Comparison of ENCODE assay signal across 1 cellular context in the genomic region with DNA sequence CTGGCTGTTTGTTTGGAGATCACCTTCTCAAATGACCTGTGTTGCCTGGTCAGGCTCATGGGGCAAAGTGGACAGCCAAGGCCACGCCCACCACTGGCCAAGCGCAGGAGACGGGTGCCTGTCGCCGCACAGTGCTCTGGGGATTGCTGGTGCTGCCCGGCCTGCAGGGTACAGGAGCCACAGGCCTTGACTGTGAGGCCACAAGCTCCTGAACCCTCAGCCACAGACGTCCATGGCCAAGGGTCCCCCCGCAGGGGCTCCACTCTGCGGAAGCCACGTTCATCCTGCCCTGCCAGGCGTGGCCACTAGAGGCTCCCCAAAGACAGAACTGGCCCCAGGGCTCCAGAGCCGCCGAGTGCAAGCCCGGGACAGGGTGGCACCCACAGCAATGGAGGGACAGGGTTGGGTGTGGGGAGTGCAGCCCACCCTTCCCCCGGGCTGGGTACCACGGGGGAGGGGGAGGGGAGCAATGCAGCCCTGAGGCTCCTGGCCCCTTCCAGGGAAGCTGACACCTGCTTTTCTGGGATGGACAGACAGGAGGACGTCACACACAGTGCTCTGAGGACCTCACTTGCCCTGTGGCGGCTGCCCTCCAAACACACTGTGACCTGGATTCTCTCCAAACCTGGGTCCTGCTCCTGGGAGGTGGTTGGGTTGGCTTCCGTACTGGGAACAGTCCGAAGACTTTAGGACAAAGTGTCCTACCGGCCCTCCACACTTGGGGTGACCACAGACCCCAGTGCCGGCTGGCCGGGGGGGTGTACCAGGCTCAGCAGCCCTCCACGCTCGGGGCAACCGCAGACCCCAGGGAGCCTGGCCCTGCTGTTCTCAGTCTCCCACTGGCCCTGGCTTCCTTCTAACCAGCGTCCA.
TF ChIP-seq lines count a peak whose summit lies in the region.

No MANE protein-coding gene starts in this region.

TF ChIP-seq in HepG2, 621 proteins besides CTCF, POLR2A, EP300 and RAD21 (continued from another document and continues in another):
- TF ChIP-seq ZNF256 (CRISPR knock-in tag; conservative IDR thresholded peaks at IDR 0.05): no peak
- 0 out of 2 replicates have a peak, but pooled peaks have one; percentile 36 for TF ChIP-seq HINFP (CRISPR knock-in tag; IDR thresholded peaks at IDR 0.05; ENCODE audit: low read depth)
- TF ChIP-seq GPBP1L1 (CRISPR knock-in tag; IDR thresholded peaks at IDR 0.05): no peak
- no peak for TF ChIP-seq ZBTB3 (CRISPR knock-in tag; IDR thresholded peaks at IDR 0.05; ENCODE audit: borderline replicate concordance, low read depth)
- no peak for TF ChIP-seq ZBTB44 (CRISPR knock-in tag; IDR thresholded peaks at IDR 0.05)
- peak; percentile 42; the same call in 1 of the 2 replicates for TF ChIP-seq ZNF629 (CRISPR knock-in tag; conservative IDR thresholded peaks at IDR 0.05)
- TF ChIP-seq ZNF546 (CRISPR knock-in tag; conservative IDR thresholded peaks at IDR 0.05): no peak; the same call in 1 of the 2 replicates
- no peak for TF ChIP-seq KAT7 (CRISPR knock-in tag; IDR thresholded peaks at IDR 0.05; ENCODE audit: borderline replicate concordance)
- TF ChIP-seq SP5 (CRISPR knock-in tag; IDR thresholded peaks at IDR 0.05; ENCODE audit: borderline replicate concordance, low read depth): peak; percentile 66
- no peak for TF ChIP-seq HCFC1 (IDR thresholded peaks at IDR 0.05; ENCODE audit: low read depth, low read length)
- TF ChIP-seq ZNF691 (CRISPR knock-in tag; IDR thresholded peaks at IDR 0.05; ENCODE audit: borderline replicate concordance, low read depth): peak; percentile 66; the same call in 1 of the 2 replicates
- no peak for TF ChIP-seq REST (IDR thresholded peaks at IDR 0.05; ENCODE audit: borderline replicate concordance in 1 of 2, low read depth in 1 of 2, low read length in 2 of 2)
- TF ChIP-seq, protein P1, sequence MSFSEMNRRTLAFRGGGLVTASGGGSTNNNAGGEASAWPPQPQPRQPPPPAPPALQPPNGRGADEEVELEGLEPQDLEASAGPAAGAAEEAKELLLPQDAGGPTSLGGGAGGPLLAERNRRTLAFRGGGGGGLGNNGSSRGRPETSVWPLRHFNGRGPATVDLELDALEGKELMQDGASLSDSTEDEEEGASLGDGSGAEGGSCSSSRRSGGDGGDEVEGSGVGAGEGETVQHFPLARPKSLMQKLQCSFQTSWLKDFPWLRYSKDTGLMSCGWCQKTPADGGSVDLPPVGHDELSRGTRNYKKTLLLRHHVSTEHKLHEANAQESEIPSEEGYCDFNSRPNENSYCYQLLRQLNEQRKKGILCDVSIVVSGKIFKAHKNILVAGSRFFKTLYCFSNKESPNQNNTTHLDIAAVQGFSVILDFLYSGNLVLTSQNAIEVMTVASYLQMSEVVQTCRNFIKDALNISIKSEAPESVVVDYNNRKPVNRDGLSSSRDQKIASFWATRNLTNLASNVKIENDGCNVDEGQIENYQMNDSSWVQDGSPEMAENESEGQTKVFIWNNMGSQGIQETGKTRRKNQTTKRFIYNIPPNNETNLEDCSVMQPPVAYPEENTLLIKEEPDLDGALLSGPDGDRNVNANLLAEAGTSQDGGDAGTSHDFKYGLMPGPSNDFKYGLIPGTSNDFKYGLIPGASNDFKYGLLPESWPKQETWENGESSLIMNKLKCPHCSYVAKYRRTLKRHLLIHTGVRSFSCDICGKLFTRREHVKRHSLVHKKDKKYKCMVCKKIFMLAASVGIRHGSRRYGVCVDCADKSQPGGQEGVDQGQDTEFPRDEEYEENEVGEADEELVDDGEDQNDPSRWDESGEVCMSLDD (CRISPR knock-in tag; IDR thresholded peaks at IDR 0.05; ENCODE audit: borderline replicate concordance): 0 out of 2 replicates have a peak, but pooled peaks have one; percentile 35
- TF ChIP-seq ARID4A (CRISPR knock-in tag; IDR thresholded peaks at IDR 0.05; ENCODE audit: borderline replicate concordance): peak; percentile 51; the same call in 1 of the 2 replicates
- TF ChIP-seq ZKSCAN1 (IDR thresholded peaks at IDR 0.05; ENCODE audit: low read length): no peak
- no peak for TF ChIP-seq ZNF768 (CRISPR knock-in tag; IDR thresholded peaks at IDR 0.05)
- TF ChIP-seq SALL1 (CRISPR knock-in tag; IDR thresholded peaks at IDR 0.05): peak; percentile 47; the same call in 1 of the 2 replicates
- 0 out of 2 replicates have a peak, but pooled peaks have one; percentile 24 for TF ChIP-seq ATF5 (CRISPR knock-in tag; IDR thresholded peaks at IDR 0.05; ENCODE audit: low read depth)
- TF ChIP-seq PHF21A (CRISPR knock-in tag; IDR thresholded peaks at IDR 0.05): peak; percentile 49; the same call in 1 of the 2 replicates
- no peak for TF ChIP-seq ZNF646 (CRISPR knock-in tag; IDR thresholded peaks at IDR 0.05)
- peak; percentile 38; the same call in 1 of the 2 replicates for TF ChIP-seq SAP130 (CRISPR knock-in tag; IDR thresholded peaks at IDR 0.05; ENCODE audit: low read depth)
